ENCODE assay signal across 18 cellular contexts in genomic region chr3:131899021-131899420, GRCh38.
DNase-seq lines count a peak whose midpoint lies in the region; ATAC-seq and TF ChIP-seq lines count a peak whose summit lies in the region.
"Had no signal": no experiment of that assay in that cellular context is flagged by ENCODE, and none has a peak within 500 bp of the region (broad histone marks: within the 10 kb centered on the region; RNA-seq: fewer than 3 reads in every experiment).

No MANE protein-coding gene starts in this region.

- H3K4me1 Mint-ChIP-seq in neural progenitor cell = peaks cover 15% of the 10 kb centered on the region
- H3K4me1 Mint-ChIP-seq: CD14-positive monocyte; CD4-positive, alpha-beta memory T cell; IgD-negative memory B cell had no signal

- H2AFZ ChIP-seq in neural progenitor cell (replicated peaks) = peak overlapping the region; percentile 75

- H3K27me3 Mint-ChIP-seq in neural progenitor cell (ENCODE audit: insufficient read depth, low read depth) = peaks cover 2% of the 10 kb centered on the region
- H3K27me3 Mint-ChIP-seq: CD4-positive, alpha-beta memory T cell; IgD-negative memory B cell had no signal

- H3K4me1 ChIP-seq in HEK293 (ENCODE audit: control insufficient read depth, insufficient read depth, low read length) = no peaks in the 10 kb centered on the region
- peaks cover 7% of the 10 kb centered on the region for H3K4me1 ChIP-seq in neural progenitor cell
- no peaks in the 10 kb centered on the region for H3K4me1 ChIP-seq in vagina
- H3K4me1 ChIP-seq: BLaER1 had no signal

- H3K27ac ChIP-seq in HEK293 (ENCODE audit: extremely low read depth, low read depth, low read length) = no peak overlapping the region
- H3K27ac ChIP-seq in neural progenitor cell = no peak overlapping the region
- no peak overlapping the region for H3K27ac ChIP-seq in vagina
- H3K27ac ChIP-seq: BLaER1 had no signal

- peak; percentile 22 for DNase-seq in ELF-1 (ENCODE audit: low read depth, low spot score)
- peak; percentile 18 for DNase-seq in neural progenitor cell (ENCODE audit: low spot score)
- DNase-seq in NCI-H146 (lab: John Stamatoyannopoulos, UW) = no peak
- no peak for DNase-seq in vagina (ENCODE audit: extremely low spot score in 2 of 2)
- DNase-seq: AML-193; CD4-positive, alpha-beta memory T cell; DMS153; DMS79; GF-D8; HFFc6; KBM-7 had no signal

- CTCF ChIA-PET in HEK293 (lab: Yijun Ruan, JAX) = no interaction called here

- no peaks in the 10 kb centered on the region for H3K9me3 ChIP-seq in HEK293 (ENCODE audit: control insufficient read depth, insufficient read depth, low read depth, low read length)
- H3K9me3 ChIP-seq in neural progenitor cell (ENCODE audit: low read depth) = no peaks in the 10 kb centered on the region
- no peaks in the 10 kb centered on the region for H3K9me3 ChIP-seq in vagina
- H3K9me3 ChIP-seq: BLaER1, HAP-1 had no signal

- H3K4me2 ChIP-seq in neural progenitor cell = no peak overlapping the region
- H3K4me2 ChIP-seq: BLaER1 had no signal

- ATAC-seq in HG03108 (IDR thresholded peaks at IDR 0.05; ENCODE audit: unreplicated experiment) = no peak
- ATAC-seq: HepG2 had no signal

- H3K27ac Mint-ChIP-seq in neural progenitor cell = no peak overlapping the region
- H3K27ac Mint-ChIP-seq: CD14-positive monocyte; CD4-positive, alpha-beta memory T cell; HFFc6; IgD-negative memory B cell had no signal

- no peak overlapping the region for H3K4me3 Mint-ChIP-seq in neural progenitor cell
- H3K4me3 Mint-ChIP-seq: CD14-positive monocyte; CD4-positive, alpha-beta memory T cell; HFFc6; IgD-negative memory B cell had no signal

- no peaks in the 10 kb centered on the region for H3K27me3 ChIP-seq in neural progenitor cell
- no peaks in the 10 kb centered on the region for H3K27me3 ChIP-seq in vagina
- H3K27me3 ChIP-seq: BLaER1 had no signal

- H3F3A ChIP-seq in neural progenitor cell (ENCODE audit: low read depth) = no peaks in the 10 kb centered on the region

- TF ChIP-seq CTCF in HEK293 (tag by site-specific recombination; IDR thresholded peaks at IDR 0.05) (no peak), neural progenitor cell (IDR thresholded peaks at IDR 0.05) (no peak), vagina (IDR thresholded peaks at IDR 0.05) (no peak)

- H3K9me3 Mint-ChIP-seq in neural progenitor cell = no peaks in the 10 kb centered on the region
- H3K9me3 Mint-ChIP-seq: CD14-positive monocyte, HFFc6 had no signal

- no peak for TF ChIP-seq POLR2A in vagina (IDR thresholded peaks at IDR 0.05)

- no peak overlapping the region for H3K9ac ChIP-seq in neural progenitor cell
- H3K9ac ChIP-seq: BLaER1 had no signal

- no peaks in the 10 kb centered on the region for H4K20me1 ChIP-seq in neural progenitor cell (ENCODE audit: low read depth)
- H4K20me1 ChIP-seq: BLaER1 had no signal

- H3K36me3 Mint-ChIP-seq in neural progenitor cell = no peaks in the 10 kb centered on the region
- H3K36me3 Mint-ChIP-seq: CD14-positive monocyte; CD4-positive, alpha-beta memory T cell; IgD-negative memory B cell had no signal

- intact Hi-C loops in vagina (cut with DNase I) = no loop called here

- POLR2A ChIA-PET in HEK293 (lab: Yijun Ruan, JAX) = no interaction called here

- H3K36me3 ChIP-seq in HEK293 (ENCODE audit: control insufficient read depth in 2 of 2, insufficient read depth in 1 of 2, low read length in 2 of 2) = no peaks in the 10 kb centered on the region
- no peaks in the 10 kb centered on the region for H3K36me3 ChIP-seq in neural progenitor cell
- no peaks in the 10 kb centered on the region for H3K36me3 ChIP-seq in vagina
- H3K36me3 ChIP-seq: BLaER1, HAP-1 had no signal

- H3K79me2 ChIP-seq in neural progenitor cell (ENCODE audit: low read depth) = no peaks in the 10 kb centered on the region

- H3K4me3 ChIP-seq in HEK293 (ENCODE audit: low read depth, low read length) (no peak overlapping the region), neural progenitor cell (no peak overlapping the region), vagina (no peak overlapping the region)
- H3K4me3 ChIP-seq: BLaER1, HAP-1 had no signal

TF ChIP-seq in HEK293, 187 proteins besides CTCF, POLR2A, EP300 and RAD21:
- TF ChIP-seq ZFHX2 (tag by site-specific recombination; conservative IDR thresholded peaks at IDR 0.05) (0 out of 2 replicates have a peak, but pooled peaks have one; percentile 10), ZBTB17 (tag by site-specific recombination; IDR thresholded peaks at IDR 0.05) (no peak)

Comparison
In these comparisons a context has a peak if more than half of its experiments do, and no peak if none do; other contexts are left out.
1. DNase-seq: peak in ELF-1 (single experiment) and neural progenitor cell (single experiment); none in NCI-H146 (single experiment) and vagina (0 of 2).